ENCODE assay signal across 8 cellular contexts in the genomic region with DNA sequence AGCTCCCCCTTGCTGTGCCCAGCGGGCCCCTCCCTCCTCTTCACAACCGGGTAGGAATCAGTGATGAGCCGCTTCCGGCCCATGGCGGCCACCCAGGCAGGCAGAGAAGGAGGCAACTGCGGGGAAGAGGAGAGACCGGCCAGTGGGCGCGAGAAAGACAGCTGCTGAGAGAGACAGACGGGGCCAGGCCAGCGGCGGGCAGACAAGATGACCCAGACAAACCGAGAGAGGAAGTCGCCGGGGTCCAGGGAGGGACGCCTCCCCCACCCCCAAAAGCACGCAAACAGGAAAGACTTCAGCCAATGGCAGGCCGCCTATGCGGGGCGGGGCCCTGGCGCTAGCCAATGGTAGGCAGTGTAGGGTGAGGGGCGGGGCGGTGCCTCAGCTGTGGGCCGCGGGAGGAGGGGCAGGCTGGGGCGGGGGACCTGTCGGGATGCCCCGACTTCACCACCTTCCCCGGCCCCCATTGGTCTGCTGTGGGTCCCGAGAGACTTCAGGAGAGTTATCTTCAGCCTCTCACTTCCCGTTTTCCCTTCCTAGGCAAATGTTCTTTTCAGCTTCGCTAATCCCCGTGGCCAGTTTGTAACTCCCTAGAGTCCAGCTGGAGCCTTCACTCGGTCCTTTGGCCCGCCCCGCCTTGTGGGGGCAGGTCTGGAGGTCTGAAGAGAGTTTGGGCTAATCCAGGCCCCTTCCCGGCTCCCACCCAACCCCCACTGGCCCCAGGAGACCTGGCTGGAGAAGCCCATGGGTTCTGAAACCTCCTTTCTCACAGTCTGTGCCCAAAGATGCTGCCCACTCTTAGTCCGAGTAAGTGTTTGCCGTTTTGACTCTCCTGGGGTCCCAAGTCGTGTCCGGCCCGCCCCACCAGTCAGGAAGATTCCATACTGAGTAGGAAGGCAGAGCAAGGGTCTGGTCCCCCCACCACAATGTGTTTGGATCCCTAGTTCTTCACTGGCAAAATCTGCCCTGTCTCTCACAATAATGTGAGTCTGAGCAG.
DNase-seq lines count a peak whose midpoint lies in the region; ATAC-seq lines count a peak whose summit lies in the region.

Gene POLD4 (minus strand): TSS at position 230 of the 997 bp plus-strand sequence. CDS start 147 bp downstream, at position 83.

- no peaks in the 10 kb centered on the region for H3K9me3 Mint-ChIP-seq in activated naive CD4-positive, alpha-beta T cell treated with anti-CD3 and anti-CD28 coated beads, Interleukin-2, amount 10 ng/mL, durations not matched to agents 7 days and 5 days

- H3K4me1 Mint-ChIP-seq in activated naive CD4-positive, alpha-beta T cell treated with anti-CD3 and anti-CD28 coated beads, Interleukin-2, amount 10 ng/mL, durations not matched to agents 7 days and 5 days, result peaks cover 51% of the 10 kb centered on the region

- H3K4me3 ChIP-seq in GM08714 (ENCODE audit: low read length) (peak within 1 kb of the TSS; percentile 74), SK-N-MC (peak within 1 kb of the TSS; percentile 87)

- peak within 1 kb of the TSS; percentile 99 for H3K27ac Mint-ChIP-seq in activated naive CD4-positive, alpha-beta T cell treated with anti-CD3 and anti-CD28 coated beads, Interleukin-2, amount 10 ng/mL, durations not matched to agents 7 days and 5 days

- CTCF ChIA-PET in activated naive CD4-positive, alpha-beta T cell treated with anti-CD3 and anti-CD28 coated beads, Interleukin-2, amount 10 ng/mL, durations not matched to agents 7 days and 5 days (lab: Charles Lee), result interaction anchor here (1.0 to 11.4 kb wide), 13 partner anchors 8 to 152 kb away, joined by 3 to 564 read pairs (median 5); partner anchors contain the start of genes CLCF1, PITPNM1, PPP1CA and RAD9A

- no peaks in the 10 kb centered on the region for H3K36me3 ChIP-seq in SK-N-MC (ENCODE audit: insufficient read depth, low read length)

- peak within 1 kb of the TSS; percentile 62 for H3K27ac ChIP-seq in SK-N-MC

- DNase-seq in NCI-H1048 (lab: John Stamatoyannopoulos, UW), result peak; percentile 83
- DNase-seq in SK-N-MC (ENCODE audit: low read depth, low spot score), result no peak
- peak; percentile 98 for DNase-seq in activated naive CD4-positive, alpha-beta T cell treated with anti-CD3 and anti-CD28 coated beads, Interleukin-2, amount 10 ng/mL, durations not matched to agents 7 days and 5 days
- peak; percentile 98 for DNase-seq in germinal center (ENCODE audit: low spot score)
- DNase-seq in nucleus accumbens (lab: John Stamatoyannopoulos, UW), result peak; percentile 72 to 98 (median 95)
- peak; percentile 92 for DNase-seq in superior temporal gyrus (ENCODE audit: extremely low spot score)

- H3K9me3 ChIP-seq in SK-N-MC (ENCODE audit: low read depth, low read length), result no peaks in the 10 kb centered on the region

- H3K4me3 Mint-ChIP-seq in activated naive CD4-positive, alpha-beta T cell treated with anti-CD3 and anti-CD28 coated beads, Interleukin-2, amount 10 ng/mL, durations not matched to agents 7 days and 5 days, result peak within 1 kb of the TSS; percentile 95

- peak; percentile 76 for ATAC-seq in HG02588 (IDR thresholded peaks at IDR 0.05; ENCODE audit: unreplicated experiment)

- peaks cover 9% of the 10 kb centered on the region for H3K36me3 Mint-ChIP-seq in activated naive CD4-positive, alpha-beta T cell treated with anti-CD3 and anti-CD28 coated beads, Interleukin-2, amount 10 ng/mL, durations not matched to agents 7 days and 5 days

- peak within 1 kb of the TSS; percentile 64 for H3K9ac ChIP-seq in SK-N-MC (ENCODE audit: insufficient read length)

- peaks cover 11% of the 10 kb centered on the region for H3K27me3 Mint-ChIP-seq in activated naive CD4-positive, alpha-beta T cell treated with anti-CD3 and anti-CD28 coated beads, Interleukin-2, amount 10 ng/mL, durations not matched to agents 7 days and 5 days
